ENCODE assay signal across 25 cellular contexts in the genomic region with DNA sequence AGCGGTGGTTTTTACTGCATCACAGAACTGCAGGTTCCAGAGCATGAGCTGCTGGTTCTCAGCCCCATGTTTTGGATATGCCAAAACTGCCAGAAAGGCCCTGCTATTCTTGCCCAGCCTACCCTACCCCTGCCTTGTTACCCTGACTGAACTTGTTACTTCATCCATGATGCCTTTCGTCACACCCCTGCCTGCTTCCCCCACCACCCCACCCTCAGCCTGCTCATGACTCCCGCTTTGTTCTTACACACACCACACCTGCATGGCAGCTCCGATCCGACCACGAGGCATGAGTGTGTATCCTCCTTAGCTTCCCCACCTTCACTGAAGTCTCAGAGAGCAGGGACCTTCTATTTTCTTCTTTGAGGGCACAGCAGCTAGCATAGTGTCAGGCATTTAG. TPM values are rescaled to one million over a fixed set of nuclear protein-coding genes. Genes with fewer than 3 reads are reported as not detected.
DNase-seq lines count a peak whose midpoint lies in the region; ATAC-seq, FAIRE-seq and TF ChIP-seq lines count a peak whose summit lies in the region.
"Had no signal": no experiment of that assay in that cellular context is flagged by ENCODE, and none has a peak within 500 bp of the region (broad histone marks: within the 10 kb centered on the region; RNA-seq: fewer than 3 reads in every experiment).

No MANE protein-coding gene starts in this region.

- H3K9ac ChIP-seq in astrocyte (ENCODE audit: low read length) = peak overlapping the region; percentile 74
- peak overlapping the region; percentile 37 for H3K9ac ChIP-seq in smooth muscle cell (ENCODE audit: low read depth)
- H3K9ac ChIP-seq: neural progenitor cell had no signal

- H3K4me1 ChIP-seq in astrocyte (ENCODE audit: insufficient read depth, low read length) (peaks cover 62% of the 10 kb centered on the region), smooth muscle cell (ENCODE audit: low read depth) (peaks cover 8% of the 10 kb centered on the region)

- H3K4me3 Mint-ChIP-seq in astrocyte (ENCODE audit: unreplicated experiment) = peak overlapping the region; percentile 20
- H3K4me3 Mint-ChIP-seq: activated naive CD8-positive, alpha-beta T cell treated with anti-CD3 and anti-CD28 coated beads, Interleukin-2, amount 50 U/mL, for 24 hours; neural progenitor cell; T-helper 2 cell treated with Interferon-gamma antibody and Interleukin-4, amounts not matched to agents 5 μg/mL and 100 μg/mL, for 36 hours had no signal

- H3K27ac Mint-ChIP-seq in astrocyte (ENCODE audit: unreplicated experiment) = no peak overlapping the region
- H3K27ac Mint-ChIP-seq: activated naive CD8-positive, alpha-beta T cell treated with anti-CD3 and anti-CD28 coated beads, Interleukin-2, amount 50 U/mL, for 24 hours; neural progenitor cell; T-helper 2 cell treated with Interferon-gamma antibody and Interleukin-4, amounts not matched to agents 5 μg/mL and 100 μg/mL, for 36 hours had no signal

- DNase-seq in MG63 (peak; percentile 24), astrocyte (ENCODE audit: low read depth) (no peak), kidney tubule cell (ENCODE audit: low spot score) (peak; percentile 22), smooth muscle cell (lab: John Stamatoyannopoulos, UW; ENCODE audit: unreplicated experiment) (no peak), DMS53 treated with DMSO at 0.1 percent for 48 hours (lab: John Stamatoyannopoulos, UW; ENCODE audit: unreplicated experiment) (no peak)
- DNase-seq: activated CD4-positive, alpha-beta T cell treated with anti-CD3 and anti-CD28 coated beads, Interleukin-2, amount 50 U/mL, for 48 hours; activated effector memory CD4-positive, alpha-beta T cell treated with Interleukin-2 at 50 U/mL for 16 hours; activated naive CD8-positive, alpha-beta T cell treated with anti-CD3 and anti-CD28 coated beads, Interleukin-2, amount 50 U/mL, for 24 hours; AML-193; cortex of kidney; DND-41; heart right ventricle; mucosa of descending colon; NCI-H510A treated with DMSO at 0.1 percent for 48 hours; stimulated activated CD4-positive, alpha-beta T cell treated with anti-CD3 and anti-CD28 coated beads, Interleukin-2, amount 100 ng/mL, for 48 hours; stimulated activated naive CD4-positive, alpha-beta T cell treated with Interleukin-2 at 50 U/mL for 16 hours had no signal

- H2AFZ ChIP-seq in astrocyte (ENCODE audit: low read depth, low read length) = no peak overlapping the region
- no peak overlapping the region for H2AFZ ChIP-seq in smooth muscle cell (ENCODE audit: low read depth)
- H2AFZ ChIP-seq: neural progenitor cell had no signal

- H3K27me3 Mint-ChIP-seq in astrocyte (ENCODE audit: low read depth, unreplicated experiment) = no peaks in the 10 kb centered on the region

- peaks cover 51% of the 10 kb centered on the region for H3K4me1 Mint-ChIP-seq in astrocyte (ENCODE audit: low read depth, unreplicated experiment)
- H3K4me1 Mint-ChIP-seq: activated naive CD8-positive, alpha-beta T cell treated with anti-CD3 and anti-CD28 coated beads, Interleukin-2, amount 50 U/mL, for 24 hours had no signal

- TF ChIP-seq CTCF in astrocyte (IDR thresholded peaks at IDR 0.05; ENCODE audit: insufficient read depth, low read depth, low read length) (no peak), smooth muscle cell (IDR thresholded peaks at IDR 0.05; ENCODE audit: borderline replicate concordance, insufficient read depth, poor library complexity, severe bottlenecking) (no peak)

- FAIRE-seq in astrocyte (lab: Jason Lieb, UNC) = no peak
- FAIRE-seq: endometrium had no signal

- H3K79me2 ChIP-seq in astrocyte (ENCODE audit: insufficient read depth, low read length) = no peaks in the 10 kb centered on the region
- H3K79me2 ChIP-seq in smooth muscle cell (ENCODE audit: low read depth) = no peaks in the 10 kb centered on the region

- no peak for ATAC-seq in GM19463 (IDR thresholded peaks at IDR 0.05; ENCODE audit: unreplicated experiment)
- no peak for ATAC-seq in GM18868 (IDR thresholded peaks at IDR 0.05; ENCODE audit: unreplicated experiment)
- ATAC-seq: activated naive CD8-positive, alpha-beta T cell treated with anti-CD3 and anti-CD28 coated beads, Interleukin-2, amount 50 U/mL, for 24 hours; heart right ventricle; left lobe of liver; mucosa of descending colon had no signal

- H3K9me3 ChIP-seq in MG63 (no peaks in the 10 kb centered on the region), astrocyte (ENCODE audit: insufficient read depth, low read depth, low read length) (no peaks in the 10 kb centered on the region), smooth muscle cell (replicated peaks; ENCODE audit: low read depth) (no peaks in the 10 kb centered on the region)
- H3K9me3 ChIP-seq: breast epithelium, HAP-1, heart right ventricle, mucosa of descending colon had no signal

- H3K4me2 ChIP-seq in astrocyte (ENCODE audit: low read length) = peak overlapping the region; percentile 70
- H3K4me2 ChIP-seq in smooth muscle cell = peak overlapping the region; percentile 73
- H3K4me2 ChIP-seq: neural progenitor cell had no signal

- H3K27ac ChIP-seq in astrocyte (ENCODE audit: low read depth, low read length) (peak overlapping the region; percentile 86), smooth muscle cell (ENCODE audit: low read depth) (peak overlapping the region; percentile 80)
- H3K27ac ChIP-seq: neural progenitor cell, SK-N-MC had no signal

- H3K4me3 ChIP-seq in MG63 = no peak overlapping the region
- H3K4me3 ChIP-seq in astrocyte (ENCODE audit: insufficient read depth, low read depth, low read length) = no peak overlapping the region
- no peak overlapping the region for H3K4me3 ChIP-seq in smooth muscle cell
- H3K4me3 ChIP-seq: breast epithelium, HAP-1, heart right ventricle, mucosa of descending colon, neural progenitor cell, SK-N-MC had no signal

- peaks cover 4% of the 10 kb centered on the region for H3F3A ChIP-seq in smooth muscle cell (ENCODE audit: low read depth)

- no peaks in the 10 kb centered on the region for H3K36me3 Mint-ChIP-seq in astrocyte (ENCODE audit: low read depth, unreplicated experiment)

- H3K9me3 Mint-ChIP-seq in astrocyte (ENCODE audit: unreplicated experiment) = no peaks in the 10 kb centered on the region
- H3K9me3 Mint-ChIP-seq: activated naive CD8-positive, alpha-beta T cell treated with anti-CD3 and anti-CD28 coated beads, Interleukin-2, amount 50 U/mL, for 24 hours; T-helper 2 cell treated with Interferon-gamma antibody and Interleukin-4, amounts not matched to agents 5 μg/mL and 100 μg/mL, for 36 hours had no signal

- no peaks in the 10 kb centered on the region for H4K20me1 ChIP-seq in astrocyte (ENCODE audit: insufficient read depth, low read length)
- no peaks in the 10 kb centered on the region for H4K20me1 ChIP-seq in smooth muscle cell (ENCODE audit: low read depth)

- H3K36me3 ChIP-seq in MG63 (no peaks in the 10 kb centered on the region), astrocyte (ENCODE audit: insufficient read depth, low read length) (no peaks in the 10 kb centered on the region), smooth muscle cell (ENCODE audit: low read depth) (no peaks in the 10 kb centered on the region)
- H3K36me3 ChIP-seq: breast epithelium, HAP-1, heart right ventricle, neural progenitor cell had no signal

- WGBS in smooth muscle cell (ENCODE audit: low lambda C conversion rate) = 68% methylated on average over 6 of the region's 6 CpGs

- H3K27me3 ChIP-seq in MG63 (no peaks in the 10 kb centered on the region), astrocyte (ENCODE audit: insufficient read depth, low read length) (no peaks in the 10 kb centered on the region), smooth muscle cell (ENCODE audit: low read depth) (no peaks in the 10 kb centered on the region)
- H3K27me3 ChIP-seq: breast epithelium, heart right ventricle, neural progenitor cell had no signal

RNA-seq across cellular contexts. Expression of gene TM4SF1, which starts 5.1 kb away (rescaled TPM):
- 408 and 422 TPM in 2 replicates for total RNA-seq in MG63 (2014; rRNA removed; shearing (Covaris generic); ENCODE audit: low replicate concordance)
- total RNA-seq in astrocyte (28.9 and 31.3 TPM in 2 replicates), smooth muscle cell (113 and 134 TPM in 2 replicates)
- 37.5 and 83.3 TPM in 2 replicates for polyA plus RNA-seq in smooth muscle cell

RNA-seq across cellular contexts. Expression of gene TM4SF18, which starts 49.1 kb away (rescaled TPM):
- total RNA-seq in MG63 (2014; rRNA removed; shearing (Covaris generic); ENCODE audit: low replicate concordance) = 4.5 and 6.4 TPM in 2 replicates
- total RNA-seq in astrocyte (4.0 and 5.6 TPM in 2 replicates), smooth muscle cell (0.40 and 0.58 TPM in 2 replicates)
- 0.37 and 0.86 TPM in 2 replicates for polyA plus RNA-seq in smooth muscle cell

Comparison
In these comparisons a context has a peak if more than half of its experiments do, and no peak if none do; other contexts are left out.
1. DNase-seq: peak in MG63 (single experiment) and kidney tubule cell (single experiment); none in astrocyte (single experiment), smooth muscle cell (single experiment) and DMS53 treated with DMSO at 0.1 percent for 48 hours (single experiment).